Comparison of ENCODE assay signal across 8 cellular contexts in genomic region chr11:66336234-66337102, GRCh38. TPM values are rescaled to one million over a fixed set of nuclear protein-coding genes. Genes with fewer than 3 reads are reported as not detected.
DNase-seq lines count a peak whose midpoint lies in the region; ATAC-seq and TF ChIP-seq lines count a peak whose summit lies in the region.

Gene RIN1, minus strand, starts transcription at chr11:66336434. Its CDS starts 32 bp downstream, at chr11:66336402.

- H3K36me3 ChIP-seq in neuron (ENCODE audit: insufficient read depth, low read length) (peaks cover 34% of the 10 kb centered on the region), upper lobe of right lung (peaks cover 44% of the 10 kb centered on the region)

- peak; percentile 24; the same call in 1 of the 2 replicates for TF ChIP-seq CTCF in AG04450 (IDR thresholded peaks at IDR 0.05; ENCODE audit: low read depth, low read length)
- peak; percentile 36 for TF ChIP-seq CTCF in upper lobe of right lung (IDR thresholded peaks at IDR 0.05)

- H3K36me3 Mint-ChIP-seq in activated naive CD8-positive, alpha-beta T cell: peaks cover 2% of the 10 kb centered on the region

- DNase-seq in AG04450 (ENCODE audit: low read depth, low spot score) (peak; percentile 97), NOMO-1 treated with DMSO at 0.1 percent for 48 hours (lab: John Stamatoyannopoulos, UW; ENCODE audit: unreplicated experiment) (peak; percentile 68), globus pallidus (ENCODE audit: low spot score) (peak; percentile 27), upper lobe of right lung (peak; percentile 78)

- H3K4me3 Mint-ChIP-seq in activated naive CD8-positive, alpha-beta T cell: peak within 1 kb of the TSS; percentile 87

- peak within 1 kb of the TSS; percentile 8 for H2AFZ ChIP-seq in neuron (ENCODE audit: low read depth, low read length)

- H3K9me3 Mint-ChIP-seq in activated naive CD8-positive, alpha-beta T cell (ENCODE audit: low read depth): no peaks in the 10 kb centered on the region

- no peaks in the 10 kb centered on the region for H3K27me3 ChIP-seq in AG04450 (ENCODE audit: control insufficient read depth, insufficient read depth, low read length)
- H3K27me3 ChIP-seq in neuron (ENCODE audit: insufficient read depth, low read length): no peaks in the 10 kb centered on the region
- H3K27me3 ChIP-seq in upper lobe of right lung: no peaks in the 10 kb centered on the region

- H3K4me1 ChIP-seq in neuron (ENCODE audit: insufficient read depth, low read length): peaks cover 31% of the 10 kb centered on the region
- H3K4me1 ChIP-seq in upper lobe of right lung: peaks cover 25% of the 10 kb centered on the region

- H3K27ac Mint-ChIP-seq in activated naive CD8-positive, alpha-beta T cell: peak within 1 kb of the TSS; percentile 85

- H3K9me3 ChIP-seq in AG04450 (ENCODE audit: control insufficient read depth, insufficient read depth, low read length) (peaks cover 3% of the 10 kb centered on the region; the same call in 1 of the 2 replicates), neuron (ENCODE audit: low read length) (no peaks in the 10 kb centered on the region), upper lobe of right lung (no peaks in the 10 kb centered on the region)

- POLR2A ChIA-PET in AG04450 (lab: Yijun Ruan, JAX): interaction anchor here (0.6 to 3.7 kb wide), 13 partner anchors 8 to 93 kb away, joined by 3 to 99 read pairs (median 5); partner anchors contain the start of genes B4GAT1, BRMS1, CD248 and YIF1A

- intact Hi-C loops in upper lobe of right lung (cut with DNase I): no loop called here

- peaks cover 28% of the 10 kb centered on the region for H3K4me1 Mint-ChIP-seq in activated naive CD8-positive, alpha-beta T cell (ENCODE audit: low read depth)

- H3K27me3 Mint-ChIP-seq in activated naive CD8-positive, alpha-beta T cell: no peaks in the 10 kb centered on the region

- ATAC-seq in GM18502 (IDR thresholded peaks at IDR 0.05; ENCODE audit: poor library complexity, unreplicated experiment): peak; percentile 70
- peak; percentile 69 for ATAC-seq in HG03108 (IDR thresholded peaks at IDR 0.05; ENCODE audit: unreplicated experiment)
- peak; percentile 70 for ATAC-seq in upper lobe of right lung

- CTCF ChIA-PET in AG04450 (lab: Charles Lee): interaction anchor here (0.8 to 2.3 kb wide), 9 partner anchors 9 to 54 kb away, joined by 3 to 64 read pairs (median 4); partner anchors contain the start of genes BRMS1, CD248 and YIF1A

- H3K27ac ChIP-seq in AG04450 (ENCODE audit: low read depth, low read length) (peak within 1 kb of the TSS; percentile 97), upper lobe of right lung (peak within 1 kb of the TSS; percentile 75)

- peak within 1 kb of the TSS; percentile 85 for H3K4me3 ChIP-seq in AG04450 (ENCODE audit: low read depth, low read length)
- peak within 1 kb of the TSS; percentile 46 for H3K4me3 ChIP-seq in neuron (ENCODE audit: low read length)
- H3K4me3 ChIP-seq in upper lobe of right lung: peak within 1 kb of the TSS; percentile 73

RNA-seq across cellular contexts. Expression of gene RIN1, which starts in this region (rescaled TPM):
- polyA plus RNA-seq in AG04450 (2011; rRNA removed): 6.7 and 9.0 TPM in 2 replicates
- polyA minus RNA-seq in AG04450 (2011; rRNA and poly(A)+ RNA removed): 5.7 and 5.9 TPM in 2 replicates
- total RNA-seq in upper lobe of right lung: 7.4 TPM

Comparison
In these comparisons a context has a peak if more than half of its experiments do, and no peak if none do; other contexts are left out.
1. Peak in every context shown above with its lines: DNase-seq, ATAC-seq, H3K4me3 ChIP-seq and H3K27ac ChIP-seq.
2. DNase-seq: peak in every context shown above with its lines; median percentile 97 in AG04450; 78 in upper lobe of right lung; 68 in NOMO-1 treated with DMSO at 0.1 percent for 48 hours; 27 in globus pallidus.